In genomic region chr6:123529843-123530242, GRCh38 we compare ENCODE assay signal across 17 cellular contexts.
DNase-seq lines count a peak whose midpoint lies in the region; ATAC-seq and TF ChIP-seq lines count a peak whose summit lies in the region.
"Had no signal": no experiment of that assay in that cellular context is flagged by ENCODE, and none has a peak within 500 bp of the region (broad histone marks: within the 10 kb centered on the region; RNA-seq: fewer than 3 reads in every experiment).

No MANE protein-coding gene starts in this region.

- 0 out of 2 replicates have a peak, but pooled peaks cover 5% of the 10 kb centered on the region for H3K9me3 ChIP-seq in BLaER1
- H3K9me3 ChIP-seq: sigmoid colon had no signal

- H3K36me3 ChIP-seq in BLaER1 = no peaks in the 10 kb centered on the region
- H3K36me3 ChIP-seq: sigmoid colon had no signal

- peak overlapping the region; percentile 81 for H3K4me2 ChIP-seq in BLaER1

- H3K4me3 ChIP-seq in BLaER1 (no peak overlapping the region), epithelial cell of proximal tubule (ENCODE audit: low read depth, low read length) (no peak overlapping the region)
- H3K4me3 ChIP-seq: sigmoid colon, SK-N-MC had no signal

- H3K9ac ChIP-seq in BLaER1 = no peak overlapping the region

- H3K27me3 ChIP-seq in BLaER1 = no peaks in the 10 kb centered on the region
- H3K27me3 ChIP-seq: sigmoid colon had no signal

- ATAC-seq in GM18867 (IDR thresholded peaks at IDR 0.05; ENCODE audit: unreplicated experiment) = peak; percentile 41
- ATAC-seq: activated CD8-positive, alpha-beta memory T cell treated with anti-CD3 and anti-CD28 coated beads, Interleukin-2, amount 10 ng/mL, durations not matched to agents 7 days and 5 days; stimulated activated effector memory CD8-positive, alpha-beta T cell treated with anti-CD3 and anti-CD28 coated beads, Interleukin-12 subunit alpha, Interleukin-12 subunit beta, amount 100 ng/mL, for 72 hours had no signal

- TF ChIP-seq CTCF in epithelial cell of proximal tubule (conservative IDR thresholded peaks at IDR 0.05; ENCODE audit: low read depth, low read length) = no peak

- DNase-seq in NCI-H226 (peak; percentile 51), epithelial cell of proximal tubule (ENCODE audit: low read depth) (peak; percentile 12), NCI-H1417 treated with DMSO at 0.1 percent for 48 hours (lab: John Stamatoyannopoulos, UW) (no peak), NCI-H1436 (lab: John Stamatoyannopoulos, UW) (no peak), iPS-NIHi11 (ENCODE audit: low spot score) (no peak), amygdala (lab: John Stamatoyannopoulos, UW) (no peak)
- DNase-seq: activated B cell treated with CpG ODN at 0.5 μM for 24 hours; activated CD8-positive, alpha-beta memory T cell treated with anti-CD3 and anti-CD28 coated beads, Interleukin-2, amount 10 ng/mL, durations not matched to agents 7 days and 5 days; central memory CD4-positive, alpha-beta T cell; NCI-H2029 treated with DMSO at 0.1 percent for 48 hours; NK-92 treated with Interleukin-12 subunit alpha and Interleukin-12 subunit beta, amount 100 ng/mL, for 24 hours; sigmoid colon; stimulated activated CD4-positive, alpha-beta T cell treated with anti-CD3 and anti-CD28 coated beads, Interleukin-4, amount 100 ng/mL, for 4 hours had no signal

- H3K4me1 ChIP-seq in BLaER1 = peaks cover 39% of the 10 kb centered on the region

- H3K27ac ChIP-seq in BLaER1 = no peak overlapping the region
- H3K27ac ChIP-seq: sigmoid colon had no signal

- no peaks in the 10 kb centered on the region for H4K20me1 ChIP-seq in BLaER1

Comparison
In these comparisons a context has a peak if more than half of its experiments do, and no peak if none do; other contexts are left out.
1. DNase-seq: peak in NCI-H226 (single experiment) and epithelial cell of proximal tubule (single experiment); none in NCI-H1417 treated with DMSO at 0.1 percent for 48 hours (single experiment), NCI-H1436 (single experiment), iPS-NIHi11 (single experiment) and amygdala (0 of 56).